Comparison of ENCODE assay signal across 11 cellular contexts in the genomic region with DNA sequence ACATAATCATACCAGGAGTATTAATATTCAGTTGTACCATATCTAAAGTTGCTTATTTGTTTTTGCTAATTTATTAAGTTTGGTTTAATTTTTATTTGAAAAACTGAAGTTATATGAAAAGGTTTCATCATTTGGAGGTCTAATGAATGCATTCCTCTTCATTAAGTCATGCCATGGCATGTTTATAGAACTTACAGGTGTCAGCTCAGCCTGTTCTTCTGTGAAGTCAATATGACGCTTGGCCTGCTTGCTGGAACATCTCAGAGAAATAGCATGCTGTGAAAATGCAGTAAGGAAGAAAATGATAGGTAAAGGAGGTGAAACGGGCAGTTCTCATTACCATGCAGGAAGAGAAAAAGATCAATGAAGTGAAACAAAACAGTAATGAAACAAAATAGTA. TPM values are rescaled to one million over a fixed set of nuclear protein-coding genes. Genes with fewer than 3 reads are reported as not detected.
"Had no signal": no experiment of that assay in that cellular context is flagged by ENCODE, and none has a peak within 500 bp of the region (broad histone marks: within the 10 kb centered on the region; RNA-seq: fewer than 3 reads in every experiment).

No MANE protein-coding gene starts in this region.

- ATAC-seq: natural killer cell, right cardiac atrium had no signal

- DNase-seq: effector CD4-positive, alpha-beta T cell; esophagus squamous epithelium; foreskin fibroblast; immature natural killer cell; natural killer cell; right cardiac atrium; stimulated activated CD4-positive, alpha-beta T cell treated with anti-CD3 and anti-CD28 coated beads, Interleukin-2, amount 100 ng/mL, for 48 hours; stimulated activated naive CD4-positive, alpha-beta T cell treated with Interleukin-2 at 50 U/mL for 16 hours; trophoblast cell had no signal

- H3K4me3 ChIP-seq: coronary artery, esophagus squamous epithelium, smooth muscle cell had no signal

- H3K4me2 ChIP-seq: smooth muscle cell had no signal

- H3K9me3 ChIP-seq: esophagus squamous epithelium had no signal

- H3K27ac ChIP-seq: coronary artery, esophagus squamous epithelium had no signal

- H3K27me3 ChIP-seq: esophagus squamous epithelium had no signal

RNA-seq across cellular contexts. Expression of a gene that starts 58.2 kb away (rescaled TPM):
- polyA plus RNA-seq: immature natural killer cell had no signal
